8 cellular contexts compared by ENCODE assay signal in the genomic region with DNA sequence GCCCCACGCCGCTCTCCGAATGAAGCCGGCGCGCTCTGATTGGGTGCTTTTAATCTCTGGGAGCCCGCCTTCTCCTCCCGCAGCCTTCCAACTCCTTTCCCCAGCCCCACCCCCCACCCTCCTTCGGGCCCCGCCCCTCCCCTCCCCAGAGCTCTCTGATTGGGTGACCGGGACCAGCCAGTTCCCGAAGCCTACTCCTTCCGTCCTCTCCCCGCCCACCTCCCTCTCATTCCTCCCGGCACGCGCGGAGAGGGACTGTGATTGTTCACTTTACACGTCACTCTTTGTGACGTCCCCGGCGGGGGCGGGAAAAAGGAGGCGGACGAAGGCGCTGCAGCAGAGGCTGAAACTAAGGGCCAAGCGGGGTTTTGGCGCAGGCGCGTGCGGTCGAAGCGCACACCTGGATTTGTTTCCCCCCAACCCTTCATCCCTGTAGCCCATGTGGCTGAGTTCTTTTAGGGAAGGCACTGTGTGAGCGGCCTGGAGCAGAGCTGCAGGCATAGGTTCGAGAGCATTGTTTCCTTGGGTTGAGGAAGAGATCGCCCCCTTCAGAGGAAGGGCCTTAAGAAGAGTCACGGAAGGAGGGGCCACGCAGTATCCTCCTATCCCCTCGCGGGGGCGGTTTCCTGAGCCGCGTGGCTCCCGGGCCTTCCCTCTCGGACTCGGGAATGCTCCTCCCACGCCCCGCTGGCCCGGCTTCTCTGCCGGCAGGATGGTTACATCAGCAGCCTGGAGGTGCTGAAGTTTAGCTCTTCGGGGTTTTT. TPM values are rescaled to one million over a fixed set of nuclear protein-coding genes. Genes with fewer than 3 reads are reported as not detected.
DNase-seq lines count a peak whose midpoint lies in the region; ATAC-seq and TF ChIP-seq lines count a peak whose summit lies in the region.

A gene (minus strand): TSS at position 21 of the 764 bp plus-strand sequence. CDS start 361 bp downstream, outside the sequence.

- peak within 1 kb of the TSS; percentile 75 for H3K9ac ChIP-seq in PC-3 (ENCODE audit: low read length)

- H3F3A ChIP-seq in PC-3 (ENCODE audit: low read length, unreplicated experiment), result no peaks in the 10 kb centered on the region

- TF ChIP-seq CTCF in PC-3 (conservative IDR thresholded peaks at IDR 0.05; ENCODE audit: low read depth, low read length) (no peak), mucosa of descending colon (IDR thresholded peaks at IDR 0.05) (peak; percentile 16)

- peak within 1 kb of the TSS; percentile 77 for H3K4me3 ChIP-seq in Jurkat, Clone E6-1 (ENCODE audit: low read length)
- H3K4me3 ChIP-seq in PC-3 (ENCODE audit: low read length) (peak within 1 kb of the TSS; percentile 84), mucosa of descending colon (peak within 1 kb of the TSS; percentile 71)

- H2AFZ ChIP-seq in PC-3 (ENCODE audit: low read length), result peak within 1 kb of the TSS; percentile 78; the same call in 1 of the 2 replicates

- H3K36me3 ChIP-seq in PC-3 (ENCODE audit: low read depth, low read length) (no peaks in the 10 kb centered on the region), mucosa of descending colon (ENCODE audit: low read depth) (no peaks in the 10 kb centered on the region)

- CTCF ChIA-PET in PC-3 (lab: Charles Lee), result interaction anchor here (0.6 kb wide), 1 partner anchor 509 kb away, joined by 3 read pairs; no protein-coding TSS in a partner anchor

- intact Hi-C loops in PC-3 (cut with micrococcal nuclease) (loop anchor here (10.0 kb wide), 1 partner anchor 373 kb away; a partner anchor contains a TSS), mucosa of descending colon (cut with DNase I, micrococcal nuclease) (no loop called here)

- POLR2A ChIA-PET in PC-3 (lab: Charles Lee; ENCODE audit: unreplicated experiment), result interaction anchor here (0.5 to 0.7 kb wide), 2 partner anchors 15 to 44 kb away, joined by 3 to 4 read pairs; no protein-coding TSS in a partner anchor

- peaks cover 6% of the 10 kb centered on the region; the same call in 1 of the 2 replicates for H3K4me1 ChIP-seq in PC-3 (ENCODE audit: insufficient read depth, low read length)
- peaks cover 5% of the 10 kb centered on the region for H3K4me1 ChIP-seq in mucosa of descending colon (ENCODE audit: low read depth)

- H3K4me2 ChIP-seq in PC-3 (ENCODE audit: low read length), result peak within 1 kb of the TSS; percentile 77

- peaks cover 38% of the 10 kb centered on the region for H3K79me2 ChIP-seq in PC-3 (ENCODE audit: low read length)

- TSS peak; percentile 42 for BruUV-seq in PC-3 (replicated peaks; lab: Mats Ljungman, UMichigan)

- peak; percentile 100 for DNase-seq in DMS53 treated with DMSO at 0.1 percent for 48 hours (lab: John Stamatoyannopoulos, UW; ENCODE audit: unreplicated experiment)
- DNase-seq in Jurkat, Clone E6-1 (ENCODE audit: low read depth, low spot score), result peak; percentile 97
- DNase-seq in PC-3, result peak; percentile 92
- DNase-seq in activated T-cell treated with anti-CD3 and anti-CD28 coated beads for 48 hours (ENCODE audit: low read depth), result peak; percentile 99
- peak; percentile 94 for DNase-seq in epithelial cell of prostate (ENCODE audit: low read depth, low spot score)
- peak; percentile 99 for DNase-seq in mucosa of descending colon
- peak; percentile 99 for DNase-seq in stimulated activated CD8-positive, alpha-beta memory T cell treated with anti-CD3 and anti-CD28 coated beads, Interleukin-4, amount 100 ng/mL, for 24 hours (ENCODE audit: low read depth)

- peaks cover 12% of the 10 kb centered on the region; the same call in 1 of the 2 replicates for H4K20me1 ChIP-seq in PC-3 (ENCODE audit: low read length)

- H3K27me3 ChIP-seq in PC-3 (ENCODE audit: low read length), result no peaks in the 10 kb centered on the region

- ATAC-seq in GM21619 (IDR thresholded peaks at IDR 0.05; ENCODE audit: unreplicated experiment) (peak; percentile 74), PC-3 (peak; percentile 80), mucosa of descending colon (peak; percentile 89)

- H3K9me2 ChIP-seq in PC-3 (replicated peaks; ENCODE audit: low read length), result no peaks in the 10 kb centered on the region

- H3K27ac ChIP-seq in PC-3 (ENCODE audit: low read length) (peak within 1 kb of the TSS; percentile 83), epithelial cell of prostate (peak within 1 kb of the TSS; percentile 93)

- H3K9me3 ChIP-seq in PC-3 (ENCODE audit: low read length) (no peaks in the 10 kb centered on the region), mucosa of descending colon (no peaks in the 10 kb centered on the region)

RNA-seq across cellular contexts. Expression of the gene that starts here (rescaled TPM):
- polyA plus RNA-seq in Jurkat, Clone E6-1 (2012; ENCODE audit: insufficient read depth, insufficient read length), result 38.5 TPM
- total RNA-seq in PC-3 (2014; rRNA removed) (13.2 and 15.8 TPM in 2 replicates), mucosa of descending colon (10 to 100 TPM; 20.8 to 30.1 (median 27.0) TPM)

Comparison
In these comparisons a context has a peak if more than half of its experiments do, and no peak if none do; other contexts are left out.
1. Peak in every context shown above with its lines: DNase-seq, ATAC-seq, H3K4me3 ChIP-seq and H3K27ac ChIP-seq.